21 cellular contexts compared by ENCODE assay signal in genomic region chr4:113222431-113222979, GRCh38.
DNase-seq lines count a peak whose midpoint lies in the region; ATAC-seq and TF ChIP-seq lines count a peak whose summit lies in the region.
"Had no signal": no experiment of that assay in that cellular context is flagged by ENCODE, and none has a peak within 500 bp of the region (broad histone marks: within the 10 kb centered on the region; RNA-seq: fewer than 3 reads in every experiment).

No MANE protein-coding gene starts in this region.

- H3K79me2 ChIP-seq in HCT116 (ENCODE audit: insufficient read depth, low read length) (no peaks in the 10 kb centered on the region), trophoblast cell (ENCODE audit: control insufficient read depth, insufficient read depth, low read length, poor library complexity) (no peaks in the 10 kb centered on the region)

- H3K9ac ChIP-seq in HCT116 (ENCODE audit: low read length) = no peak overlapping the region
- no peak overlapping the region for H3K9ac ChIP-seq in trophoblast cell (ENCODE audit: low read length)

- in situ Hi-C loops in ACHN (cut with HindIII; ENCODE audit: low pct_ligation_motif_present, low pct_unique_long_range_greater_than_20kb, low sequenced_read_pairs) = no loop called here

- intact Hi-C loops in HCT116 (cut with micrococcal nuclease) = no loop called here

- H3K4me2 ChIP-seq in HCT116 (ENCODE audit: low read length) (no peak overlapping the region), trophoblast cell (ENCODE audit: low read length) (no peak overlapping the region)

- no CpG with 5 or more reads among the region's 3 CpGs for WGBS in trophoblast cell (ENCODE audit: extremely low coverage, insufficient coverage, insufficient read length)

- H3K9me2 ChIP-seq in HCT116 (ENCODE audit: insufficient read depth) = no peaks in the 10 kb centered on the region

- CTCF ChIA-PET in HCT116 (lab: Charles Lee) = interaction anchor here (0.7 kb wide), 1 partner anchor 667 kb away, joined by 3 read pairs; no protein-coding TSS in a partner anchor

- H3K36me3 ChIP-seq in HCT116 (ENCODE audit: control insufficient read depth in 1 of 2, insufficient read depth in 2 of 2, low read length in 2 of 2) (no peaks in the 10 kb centered on the region), trophoblast cell (ENCODE audit: control insufficient read depth in 1 of 2, insufficient read depth in 2 of 2, low read length in 2 of 2) (peaks cover 0 to 1% of the 10 kb centered on the region in 2 experiments)
- H3K36me3 ChIP-seq: cardiac muscle cell had no signal

- DNase-seq in ACHN (peak; percentile 3), HCT116 (ENCODE audit: low read depth, low spot score) (no peak), astrocyte of the hippocampus (ENCODE audit: low read depth, low spot score) (peak; percentile 19), kidney glomerular epithelial cell (lab: John Stamatoyannopoulos, UW) (peak; percentile 64), trophoblast cell (no peak)
- DNase-seq in natural killer cell treated with Interleukin-12 subunit alpha and Interleukin-12 subunit beta and Interleukin-15 and Interleukin-18, amount 100 ng/mL, for 72 hours (ENCODE audit: low spot score) = no peak
- no peak for DNase-seq in stimulated activated naive B cell treated with anti-CD40 and anti-IgM and Interleukin-4, amounts not matched to agents 10 μg/mL and 1 μg/mL and 100 μg/mL, for 72 hours
- DNase-seq: activated CD4-positive, CD25-positive, alpha-beta regulatory T cell treated with anti-CD3 and anti-CD28 coated beads, Interleukin-2, amount 50 U/mL, for 72 hours; Caco-2; effector memory CD8-positive, alpha-beta T cell; GF-D8; glutamatergic neuron; kidney; NCI-H1694 treated with DMSO at 0.1 percent for 48 hours; NCI-H526 treated with DMSO at 0.1 percent for 48 hours; posterior cingulate gyrus; T-helper 1 cell had no signal

- H3K9me3 ChIP-seq in HCT116 (ENCODE audit: control insufficient read depth in 1 of 2, insufficient read depth in 1 of 2, low read depth in 1 of 2, low read length in 2 of 2) = no peaks in the 10 kb centered on the region
- H3K9me3 ChIP-seq in trophoblast cell (ENCODE audit: insufficient read depth, low read depth, low read length) = no peaks in the 10 kb centered on the region
- H3K9me3 ChIP-seq: Caco-2 had no signal

- no peak overlapping the region for H3K27ac Mint-ChIP-seq in natural killer cell treated with Interleukin-12 subunit alpha and Interleukin-12 subunit beta and Interleukin-15 and Interleukin-18, amount 100 ng/mL, for 72 hours
- H3K27ac Mint-ChIP-seq in stimulated activated naive B cell treated with anti-CD40 and anti-IgM and Interleukin-4, amounts not matched to agents 10 μg/mL and 1 μg/mL and 100 μg/mL, for 72 hours = no peak overlapping the region
- H3K27ac Mint-ChIP-seq: activated naive CD4-positive, alpha-beta T cell treated with anti-CD3 and anti-CD28 coated beads, Interleukin-2, amount 50 U/mL, for 24 hours; effector memory CD8-positive, alpha-beta T cell had no signal

- H2BK5ac ChIP-seq in trophoblast cell (ENCODE audit: low read depth, low read length, poor library complexity) = no peak overlapping the region

- H2BK120ac ChIP-seq in trophoblast cell (ENCODE audit: insufficient read depth, low read length, poor library complexity) = no peak overlapping the region

- no TSS peak for BruUV-seq in HCT116 (replicated peaks; lab: Mats Ljungman, UMichigan)

- no peak overlapping the region for H4K12ac ChIP-seq in trophoblast cell (ENCODE audit: low read depth, low read length)

- H3K9me3 Mint-ChIP-seq in natural killer cell treated with Interleukin-12 subunit alpha and Interleukin-12 subunit beta and Interleukin-15 and Interleukin-18, amount 100 ng/mL, for 72 hours = peaks cover 4% of the 10 kb centered on the region
- H3K9me3 Mint-ChIP-seq in stimulated activated naive B cell treated with anti-CD40 and anti-IgM and Interleukin-4, amounts not matched to agents 10 μg/mL and 1 μg/mL and 100 μg/mL, for 72 hours = no peaks in the 10 kb centered on the region
- H3K9me3 Mint-ChIP-seq: activated naive CD4-positive, alpha-beta T cell treated with anti-CD3 and anti-CD28 coated beads, Interleukin-2, amount 50 U/mL, for 24 hours had no signal

- H3K36me3 Mint-ChIP-seq in natural killer cell treated with Interleukin-12 subunit alpha and Interleukin-12 subunit beta and Interleukin-15 and Interleukin-18, amount 100 ng/mL, for 72 hours = no peaks in the 10 kb centered on the region
- H3K36me3 Mint-ChIP-seq in stimulated activated naive B cell treated with anti-CD40 and anti-IgM and Interleukin-4, amounts not matched to agents 10 μg/mL and 1 μg/mL and 100 μg/mL, for 72 hours = no peaks in the 10 kb centered on the region
- H3K36me3 Mint-ChIP-seq: activated naive CD4-positive, alpha-beta T cell treated with anti-CD3 and anti-CD28 coated beads, Interleukin-2, amount 50 U/mL, for 24 hours had no signal

- POLR2A ChIA-PET in HCT116 (lab: Charles Lee) = no interaction called here

- no peak overlapping the region for H4K8ac ChIP-seq in trophoblast cell (ENCODE audit: low read depth, low read length)

- H3K27me3 ChIP-seq in HCT116 (ENCODE audit: insufficient read depth, low read length) (no peaks in the 10 kb centered on the region), trophoblast cell (ENCODE audit: insufficient read depth, low read length) (no peaks in the 10 kb centered on the region)
- H3K27me3 ChIP-seq: cardiac muscle cell had no signal

- no peak overlapping the region for H3K4me3 Mint-ChIP-seq in natural killer cell treated with Interleukin-12 subunit alpha and Interleukin-12 subunit beta and Interleukin-15 and Interleukin-18, amount 100 ng/mL, for 72 hours
- H3K4me3 Mint-ChIP-seq in stimulated activated naive B cell treated with anti-CD40 and anti-IgM and Interleukin-4, amounts not matched to agents 10 μg/mL and 1 μg/mL and 100 μg/mL, for 72 hours = no peak overlapping the region
- H3K4me3 Mint-ChIP-seq: activated naive CD4-positive, alpha-beta T cell treated with anti-CD3 and anti-CD28 coated beads, Interleukin-2, amount 50 U/mL, for 24 hours; effector memory CD8-positive, alpha-beta T cell had no signal

- TF ChIP-seq POLR2A in HCT116 (IDR thresholded peaks at IDR 0.05; ENCODE audit: borderline replicate concordance, extremely low read depth, insufficient read depth, insufficient read length) = no peak

- H4K91ac ChIP-seq in trophoblast cell (ENCODE audit: low read depth, low read length) = no peak overlapping the region

- no peak overlapping the region for H3K23ac ChIP-seq in trophoblast cell (ENCODE audit: low read length)

- H3K18ac ChIP-seq in trophoblast cell (ENCODE audit: low read length) = no peak overlapping the region

- H2BK12ac ChIP-seq in trophoblast cell (ENCODE audit: low read length) = no peak overlapping the region

- ATAC-seq in HCT116 (peak; percentile 52; the same call in 1 of the 2 replicates), GM21528 (IDR thresholded peaks at IDR 0.05; ENCODE audit: low FRiP score, unreplicated experiment) (no peak)
- no peak for ATAC-seq in natural killer cell treated with Interleukin-12 subunit alpha and Interleukin-12 subunit beta and Interleukin-15 and Interleukin-18, amount 100 ng/mL, for 72 hours
- no peak for ATAC-seq in stimulated activated naive B cell treated with anti-CD40 and anti-IgM and Interleukin-4, amounts not matched to agents 10 μg/mL and 1 μg/mL and 100 μg/mL, for 72 hours (replicated peaks)
- ATAC-seq: effector memory CD8-positive, alpha-beta T cell had no signal

- H2AFZ ChIP-seq in HCT116 (ENCODE audit: low read depth, low read length, poor library complexity, severe bottlenecking) (no peak overlapping the region), trophoblast cell (ENCODE audit: insufficient read depth, low read length, poor library complexity) (no peak overlapping the region)

- peaks cover 0 to 4% of the 10 kb centered on the region in 2 donors for H3K27me3 Mint-ChIP-seq in natural killer cell treated with Interleukin-12 subunit alpha and Interleukin-12 subunit beta and Interleukin-15 and Interleukin-18, amount 100 ng/mL, for 72 hours
- H3K27me3 Mint-ChIP-seq in stimulated activated naive B cell treated with anti-CD40 and anti-IgM and Interleukin-4, amounts not matched to agents 10 μg/mL and 1 μg/mL and 100 μg/mL, for 72 hours = no peaks in the 10 kb centered on the region
- H3K27me3 Mint-ChIP-seq: activated naive CD4-positive, alpha-beta T cell treated with anti-CD3 and anti-CD28 coated beads, Interleukin-2, amount 50 U/mL, for 24 hours; effector memory CD8-positive, alpha-beta T cell had no signal

- H3K79me1 ChIP-seq in trophoblast cell (ENCODE audit: low read length) = no peaks in the 10 kb centered on the region

- no peak for TF ChIP-seq RAD21 in HCT116 (IDR thresholded peaks at IDR 0.05; ENCODE audit: low read depth)

- no peak for TF ChIP-seq CTCF in HCT116 (IDR thresholded peaks at IDR 0.05 in 2 of 3, conservative IDR thresholded peaks at IDR 0.05 in 1 of 3; ENCODE audit: borderline replicate concordance in 1 of 3, insufficient read depth in 1 of 3, low read depth in 2 of 3, low read length in 2 of 3)

- no peak overlapping the region for H3K4ac ChIP-seq in trophoblast cell (ENCODE audit: low read depth, low read length)

- no peak overlapping the region for H3K4me3 ChIP-seq in HCT116 (replicated peaks in 1 of 2; ENCODE audit: low read depth in 1 of 2, low read length in 2 of 2)
- H3K4me3 ChIP-seq in trophoblast cell (ENCODE audit: low read depth, low read length) = no peak overlapping the region
- H3K4me3 ChIP-seq: cardiac muscle cell had no signal

- RAD21 ChIA-PET in HCT116 (lab: Charles Lee; ENCODE audit: low non-redundant PET in 1 of 2, low total read pairs in 2 of 2, uncharacterized antibody in 2 of 2, unreplicated experiment in 2 of 2) = no interaction called here

- H2AK5ac ChIP-seq in trophoblast cell (ENCODE audit: low read length) = no peak overlapping the region

- no peak overlapping the region for H3K27ac ChIP-seq in HCT116 (ENCODE audit: low read depth, low read length)
- H3K27ac ChIP-seq in trophoblast cell (ENCODE audit: low read depth, low read length) = no peak overlapping the region
- H3K27ac ChIP-seq: cardiac muscle cell, RWPE1 had no signal

- no peak overlapping the region for H3K14ac ChIP-seq in trophoblast cell (ENCODE audit: low read length)

- H4K20me1 ChIP-seq in HCT116 (ENCODE audit: insufficient read depth) = no peaks in the 10 kb centered on the region

- H3K4me1 Mint-ChIP-seq in natural killer cell treated with Interleukin-12 subunit alpha and Interleukin-12 subunit beta and Interleukin-15 and Interleukin-18, amount 100 ng/mL, for 72 hours (ENCODE audit: low read depth in 2 of 2) = no peaks in the 10 kb centered on the region
- no peaks in the 10 kb centered on the region for H3K4me1 Mint-ChIP-seq in stimulated activated naive B cell treated with anti-CD40 and anti-IgM and Interleukin-4, amounts not matched to agents 10 μg/mL and 1 μg/mL and 100 μg/mL, for 72 hours
- H3K4me1 Mint-ChIP-seq: activated naive CD4-positive, alpha-beta T cell treated with anti-CD3 and anti-CD28 coated beads, Interleukin-2, amount 50 U/mL, for 24 hours had no signal

- no peaks in the 10 kb centered on the region for H3K4me1 ChIP-seq in HCT116 (ENCODE audit: control insufficient read depth in 1 of 2, insufficient read depth in 2 of 2, low read length in 2 of 2)
- peaks cover 0 to 1% of the 10 kb centered on the region in 2 experiments for H3K4me1 ChIP-seq in trophoblast cell (ENCODE audit: control insufficient read depth in 1 of 2, insufficient read depth in 2 of 2, low read length in 2 of 2)
- H3K4me1 ChIP-seq: Caco-2 had no signal

Comparison
In these comparisons a context has a peak if more than half of its experiments do, and no peak if none do; other contexts are left out.
1. DNase-seq: peak in ACHN (single experiment), astrocyte of the hippocampus (single experiment) and kidney glomerular epithelial cell (single experiment); none in HCT116 (single experiment), trophoblast cell (0 of 2), natural killer cell treated with Interleukin-12 subunit alpha and Interleukin-12 subunit beta and Interleukin-15 and Interleukin-18, amount 100 ng/mL, for 72 hours (single experiment) and stimulated activated naive B cell treated with anti-CD40 and anti-IgM and Interleukin-4, amounts not matched to agents 10 μg/mL and 1 μg/mL and 100 μg/mL, for 72 hours (single experiment).